8 cellular contexts compared by ENCODE assay signal in the genomic region with DNA sequence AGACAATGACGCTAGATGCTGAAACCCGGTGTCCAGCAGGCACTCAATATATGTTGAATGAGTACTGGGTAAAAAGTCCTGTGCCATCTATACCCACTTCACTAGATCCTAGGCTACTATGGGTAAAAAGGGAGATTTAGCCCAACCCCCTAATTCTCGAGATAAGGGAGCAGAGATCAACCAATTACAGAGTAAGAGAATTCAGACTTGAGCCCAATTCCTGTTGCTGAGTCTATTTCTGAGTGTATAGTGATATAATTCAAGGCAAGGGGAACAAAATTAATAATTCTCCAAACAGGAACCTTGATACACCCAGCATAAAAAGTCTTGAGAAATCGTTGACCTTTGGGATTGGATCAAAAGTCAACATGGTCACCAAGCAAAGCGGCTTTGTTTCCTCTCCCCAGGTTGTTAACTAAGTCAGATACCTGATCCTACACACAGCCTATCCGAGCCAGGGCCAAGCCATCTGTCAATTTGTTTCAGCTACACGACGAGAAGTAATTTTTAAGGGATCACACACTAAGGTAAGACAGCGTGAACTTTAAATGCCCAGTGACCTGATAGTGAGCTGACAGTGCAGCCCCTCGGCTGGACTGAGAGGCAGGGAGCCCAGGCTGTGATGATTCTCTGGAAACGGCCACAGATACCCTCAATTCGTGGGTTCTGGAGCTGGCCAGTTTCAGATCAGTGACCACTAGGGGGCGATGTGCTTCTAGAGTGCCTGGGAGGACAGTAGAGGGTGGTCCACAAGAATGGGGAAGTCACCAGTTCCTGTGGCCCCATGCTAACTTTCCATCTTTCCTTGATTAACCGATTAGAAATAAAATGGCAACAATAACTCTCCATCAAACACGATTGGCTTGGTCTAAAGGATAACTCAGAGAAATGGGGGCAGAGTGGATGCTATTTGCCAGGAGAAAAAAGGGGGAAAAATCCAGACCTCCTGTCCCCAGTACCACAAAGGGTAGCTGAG. TPM values are rescaled to one million over a fixed set of nuclear protein-coding genes. Genes with fewer than 3 reads are reported as not detected.
DNase-seq lines count a peak whose midpoint lies in the region; ATAC-seq and TF ChIP-seq lines count a peak whose summit lies in the region.

No MANE protein-coding gene starts in this region.

- H3K4me1 Mint-ChIP-seq in CD14-positive monocyte (peaks cover 4% of the 10 kb centered on the region), HFFc6 (ENCODE audit: low read depth) (no peaks in the 10 kb centered on the region)

- H3K27ac Mint-ChIP-seq in CD14-positive monocyte = no peak overlapping the region
- no peak overlapping the region for H3K27ac Mint-ChIP-seq in HFFc6

- peak overlapping the region; percentile 9 for H3K14ac ChIP-seq in trophoblast cell (ENCODE audit: low read length)

- H3K4ac ChIP-seq in trophoblast cell (ENCODE audit: low read depth, low read length) = no peak overlapping the region

- no peak for ATAC-seq in gastroesophageal sphincter
- no peak for ATAC-seq in GM19455 (IDR thresholded peaks at IDR 0.05; ENCODE audit: unreplicated experiment)

- H2BK120ac ChIP-seq in trophoblast cell (ENCODE audit: insufficient read depth, low read length, poor library complexity) = peak overlapping the region; percentile 55

- peaks cover 10% of the 10 kb centered on the region for H3K79me1 ChIP-seq in trophoblast cell (ENCODE audit: low read length)

- no peak overlapping the region for H3K9ac ChIP-seq in trophoblast cell (ENCODE audit: low read length)

- H2BK12ac ChIP-seq in trophoblast cell (ENCODE audit: low read length) = peak overlapping the region; percentile 16

- H2AFZ ChIP-seq in trophoblast cell (ENCODE audit: insufficient read depth, low read length, poor library complexity) = no peak overlapping the region

- H4K8ac ChIP-seq in trophoblast cell (ENCODE audit: low read depth, low read length) = no peak overlapping the region

- H3K27ac ChIP-seq in Peyer's patch = peak overlapping the region in 3 of 4 donors; percentile 20 to 85 (median 73)
- H3K27ac ChIP-seq in gastroesophageal sphincter = no peak overlapping the region
- peak overlapping the region; percentile 85 for H3K27ac ChIP-seq in trophoblast cell (ENCODE audit: low read depth, low read length)
- no peak overlapping the region for H3K27ac ChIP-seq in uterus

- H3K4me3 ChIP-seq in Peyer's patch (peak overlapping the region in 2 of 4 donors; percentile 41 to 44), gastroesophageal sphincter (no peak overlapping the region), trophoblast cell (ENCODE audit: low read depth, low read length) (no peak overlapping the region), uterus (no peak overlapping the region)

- H3K36me3 Mint-ChIP-seq in CD14-positive monocyte (no peaks in the 10 kb centered on the region), HFFc6 (ENCODE audit: low read depth) (no peaks in the 10 kb centered on the region)

- no peak for TF ChIP-seq EP300 in gastroesophageal sphincter (IDR thresholded peaks at IDR 0.05)

- peaks cover 0 to 19% (median 0%) of the 10 kb centered on the region in 3 donors for H3K36me3 ChIP-seq in Peyer's patch
- peaks cover 0 to 37% of the 10 kb centered on the region in 2 donors for H3K36me3 ChIP-seq in gastroesophageal sphincter
- H3K36me3 ChIP-seq in trophoblast cell (ENCODE audit: control insufficient read depth in 1 of 2, insufficient read depth in 2 of 2, low read length in 2 of 2) = peaks cover 4 to 12% of the 10 kb centered on the region in 2 experiments
- no peaks in the 10 kb centered on the region for H3K36me3 ChIP-seq in uterus

- DNase-seq in CD14-positive monocyte (ENCODE audit: low spot score) = no peak
- DNase-seq in HFFc6 = peak; percentile 46
- DNase-seq in Peyer's patch = peak; percentile 63 to 86 (median 73)
- DNase-seq in activated T-helper 1 cell treated with anti-CD3 and anti-CD28 coated beads, Interleukin-2, amount 50 U/mL, for 16 hours (ENCODE audit: low read depth in 1 of 2, low spot score in 1 of 2) = peak; percentile 16 to 17
- DNase-seq in trophoblast cell = peak; percentile 52 to 80
- DNase-seq in uterus = peak in 1 of 2 donors; percentile 55

- H4K12ac ChIP-seq in trophoblast cell (ENCODE audit: low read depth, low read length) = no peak overlapping the region

- no peak overlapping the region for H3K23ac ChIP-seq in trophoblast cell (ENCODE audit: low read length)

- H3K9me3 Mint-ChIP-seq in CD14-positive monocyte (no peaks in the 10 kb centered on the region), HFFc6 (no peaks in the 10 kb centered on the region)

- peak overlapping the region; percentile 46 for H3K4me2 ChIP-seq in trophoblast cell (ENCODE audit: low read length)

- no peaks in the 10 kb centered on the region for H3K79me2 ChIP-seq in trophoblast cell (ENCODE audit: control insufficient read depth, insufficient read depth, low read length, poor library complexity)

- no peak overlapping the region for H3K4me3 Mint-ChIP-seq in CD14-positive monocyte
- no peak overlapping the region for H3K4me3 Mint-ChIP-seq in HFFc6

- no peaks in the 10 kb centered on the region for H3K9me3 ChIP-seq in Peyer's patch
- H3K9me3 ChIP-seq in gastroesophageal sphincter = peaks cover 0 to 5% (median 0%) of the 10 kb centered on the region in 3 donors
- peaks cover 4% of the 10 kb centered on the region for H3K9me3 ChIP-seq in trophoblast cell (ENCODE audit: insufficient read depth, low read depth, low read length)
- no peaks in the 10 kb centered on the region for H3K9me3 ChIP-seq in uterus

- H2AK5ac ChIP-seq in trophoblast cell (ENCODE audit: low read length) = peak overlapping the region; percentile 38

- 74% methylated on average over 6 to 11 of the region's 15 CpGs for WGBS in gastroesophageal sphincter (ENCODE audit: low coverage in 1 of 2), 2 donors
- WGBS in trophoblast cell (ENCODE audit: extremely low coverage, insufficient coverage, insufficient read length) = no CpG with 5 or more reads among the region's 15 CpGs

- peak overlapping the region; percentile 29 for H2BK5ac ChIP-seq in trophoblast cell (ENCODE audit: low read depth, low read length, poor library complexity)

- TF ChIP-seq CTCF in CD14-positive monocyte (IDR thresholded peaks at IDR 0.05) (peak; percentile 80), HFFc6 (IDR thresholded peaks at IDR 0.05) (peak; percentile 96), Peyer's patch (IDR thresholded peaks at IDR 0.05) (peak; percentile 14 to 85 (median 70)), gastroesophageal sphincter (IDR thresholded peaks at IDR 0.05) (peak; percentile 36 to 73 (median 49)), uterus (IDR thresholded peaks at IDR 0.05) (peak; percentile 39 to 62 (median 44))

- intact Hi-C loops in CD14-positive monocyte (cut with micrococcal nuclease) (no loop called here), uterus (cut with DNase I; ENCODE audit: low total_unique reads) (no loop called here)

- H3K4me1 ChIP-seq in Peyer's patch (peaks cover 0 to 29% (median 0%) of the 10 kb centered on the region in 4 donors), gastroesophageal sphincter (peaks cover 0 to 15% (median 0%) of the 10 kb centered on the region in 3 donors), trophoblast cell (ENCODE audit: control insufficient read depth in 1 of 2, insufficient read depth in 2 of 2, low read length in 2 of 2) (peaks cover 17 to 29% of the 10 kb centered on the region in 2 experiments), uterus (no peaks in the 10 kb centered on the region)

- H3K27me3 Mint-ChIP-seq in CD14-positive monocyte (ENCODE audit: low read depth in 3 of 3) = peaks cover 2 to 7% (median 3%) of the 10 kb centered on the region in 3 donors
- peaks cover 16% of the 10 kb centered on the region for H3K27me3 Mint-ChIP-seq in HFFc6 (ENCODE audit: insufficient read depth)

- TF ChIP-seq POLR2A in Peyer's patch (IDR thresholded peaks at IDR 0.05) = peak; percentile 41 to 58
- TF ChIP-seq POLR2A in gastroesophageal sphincter (IDR thresholded peaks at IDR 0.05) = no peak
- TF ChIP-seq POLR2A in uterus (IDR thresholded peaks at IDR 0.05) = no peak

- peak overlapping the region; percentile 13 for H3K18ac ChIP-seq in trophoblast cell (ENCODE audit: low read length)

- peak overlapping the region; percentile 12 for H4K91ac ChIP-seq in trophoblast cell (ENCODE audit: low read depth, low read length)

- no peaks in the 10 kb centered on the region for H3K27me3 ChIP-seq in Peyer's patch
- H3K27me3 ChIP-seq in gastroesophageal sphincter = no peaks in the 10 kb centered on the region
- no peaks in the 10 kb centered on the region for H3K27me3 ChIP-seq in trophoblast cell (ENCODE audit: insufficient read depth, low read length)
- H3K27me3 ChIP-seq in uterus = no peaks in the 10 kb centered on the region

RNA-seq across cellular contexts. Expression of gene SLC22A23, which starts 46.2 kb away (rescaled TPM):
- not detected for polyA plus RNA-seq in CD14-positive monocyte
- total RNA-seq in HFFc6 (2021; fragmentation: NEBNext Ultra II Directional; extraction: Animal tissue kit (Norgen Biotek cat#: 25700)) = under 1 TPM; 0.10 to 0.55 (median 0.21) TPM
- total RNA-seq in Peyer's patch (100 to 1,000 TPM in 2 of 4 donors, 10 to 100 TPM in 2; 22.3 to 145 (median 91.6) TPM), gastroesophageal sphincter (10 to 100 TPM in 1 of 4 donors, 1 to 10 TPM in 3; 6.2 to 10.8 (median 7.8) TPM), uterus (10 to 100 TPM in 2 of 4 donors, 1 to 10 TPM in 2; 5.4 to 27.6 (median 9.7) TPM)
- 29.8 and 31.6 TPM in 2 replicates for polyA plus RNA-seq in trophoblast cell (2013)

Comparison
In these comparisons a context has a peak if more than half of its experiments do, and no peak if none do; other contexts are left out.
1. CTCF ChIP-seq: peak in every context shown above with its lines; median percentile 96 in HFFc6; 80 in CD14-positive monocyte; 70 in Peyer's patch; 49 in gastroesophageal sphincter; 44 in uterus.
2. H3K27ac ChIP-seq: peak in Peyer's patch (3 of 4) and trophoblast cell (single experiment); none in gastroesophageal sphincter (0 of 4) and uterus (0 of 2).
3. POLR2A ChIP-seq: peak in Peyer's patch (2 of 2); none in gastroesophageal sphincter (0 of 2) and uterus (0 of 2).
4. RNA of gene SLC22A23, which starts 46.2 kb away (total RNA-seq): 22.3 to 145 TPM in Peyer's patch, 5.4 to 27.6 TPM in uterus and 6.2 to 10.8 TPM in gastroesophageal sphincter; 0.10 to 0.55 TPM in HFFc6; every median in the first group is over 4 times any median in the second.